ENCODE assay signal across 7 cellular contexts in the genomic region with DNA sequence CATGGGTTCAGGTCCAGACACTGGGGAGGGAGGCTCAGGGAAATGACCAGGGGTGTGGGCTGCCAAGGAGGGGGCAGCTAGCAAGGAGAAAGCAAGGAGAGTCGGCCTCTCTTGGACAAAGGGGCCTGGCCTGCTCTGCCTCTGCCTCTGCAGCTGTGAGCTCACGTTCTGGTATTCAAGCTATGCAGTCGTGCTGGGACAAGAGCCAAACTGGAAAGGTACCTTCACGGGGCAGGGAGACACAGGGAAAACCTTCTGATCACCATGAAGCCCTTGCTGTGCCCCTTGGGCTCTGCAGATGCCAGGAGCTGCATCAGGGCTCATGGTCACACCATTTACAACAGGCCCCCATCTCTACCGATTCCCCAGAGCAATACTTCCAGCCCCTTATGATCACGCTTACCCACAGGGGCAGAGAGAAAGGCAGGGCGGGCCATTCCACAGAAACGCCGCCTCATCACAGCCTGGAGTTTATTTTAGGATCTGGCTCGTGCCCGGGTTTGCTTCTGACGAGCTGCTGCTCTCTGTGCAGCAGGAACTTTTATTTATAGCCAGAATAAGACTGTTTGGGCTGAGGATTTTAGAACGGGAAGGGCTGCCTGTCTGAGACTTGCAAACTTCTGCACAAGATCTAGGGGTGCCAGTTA.
DNase-seq lines count a peak whose midpoint lies in the region; ATAC-seq and TF ChIP-seq lines count a peak whose summit lies in the region.

No MANE protein-coding gene starts in this region.

- H3K4me3 ChIP-seq in choroid plexus epithelial cell (ENCODE audit: low read depth, low read length) (peak overlapping the region; percentile 40), thoracic aorta (peak overlapping the region; percentile 57)

- H3K27ac ChIP-seq in thoracic aorta, result peak overlapping the region; percentile 86 to 89

- TF ChIP-seq CTCF in choroid plexus epithelial cell (conservative IDR thresholded peaks at IDR 0.05; ENCODE audit: low read depth, low read length) (no peak), thoracic aorta (IDR thresholded peaks at IDR 0.05) (no peak)

- H3K4me1 ChIP-seq in thoracic aorta (ENCODE audit: control insufficient read depth in 1 of 2, low read depth in 2 of 2), result peaks cover 24 to 38% of the 10 kb centered on the region in 2 donors

- peak; percentile 87 for ATAC-seq in thoracic aorta (ENCODE audit: insufficient number of reproducible peaks, low FRiP score, low read depth)

- H3K36me3 ChIP-seq in thoracic aorta, result peaks cover 12% of the 10 kb centered on the region

- no peaks in the 10 kb centered on the region for H3K27me3 ChIP-seq in thoracic aorta (replicated peaks; ENCODE audit: insufficient read depth)

- peak; percentile 82 for DNase-seq in LHCN-M2 (ENCODE audit: low read depth)
- peak; percentile 93 for DNase-seq in choroid plexus epithelial cell (ENCODE audit: low read depth)
- peak; percentile 90 for DNase-seq in kidney tubule cell (ENCODE audit: low spot score)
- DNase-seq in thoracic aorta (ENCODE audit: low spot score), result peak; percentile 52
- DNase-seq in NCI-H2107 (lab: John Stamatoyannopoulos, UW), result no peak
- no peak for DNase-seq in NCI-H446 treated with DMSO at 0.1 percent for 48 hours (lab: John Stamatoyannopoulos, UW)
- DNase-seq in GOT3 (lab: John Stamatoyannopoulos, UW), result no peak

- H3K9me3 ChIP-seq in thoracic aorta, result no peaks in the 10 kb centered on the region

Comparison
In these comparisons a context has a peak if more than half of its experiments do, and no peak if none do; other contexts are left out.
1. DNase-seq: peak in LHCN-M2 (single experiment), choroid plexus epithelial cell (single experiment), kidney tubule cell (single experiment) and thoracic aorta (single experiment); none in NCI-H2107 (single experiment), NCI-H446 treated with DMSO at 0.1 percent for 48 hours (single experiment) and GOT3 (single experiment).